In the genomic region with DNA sequence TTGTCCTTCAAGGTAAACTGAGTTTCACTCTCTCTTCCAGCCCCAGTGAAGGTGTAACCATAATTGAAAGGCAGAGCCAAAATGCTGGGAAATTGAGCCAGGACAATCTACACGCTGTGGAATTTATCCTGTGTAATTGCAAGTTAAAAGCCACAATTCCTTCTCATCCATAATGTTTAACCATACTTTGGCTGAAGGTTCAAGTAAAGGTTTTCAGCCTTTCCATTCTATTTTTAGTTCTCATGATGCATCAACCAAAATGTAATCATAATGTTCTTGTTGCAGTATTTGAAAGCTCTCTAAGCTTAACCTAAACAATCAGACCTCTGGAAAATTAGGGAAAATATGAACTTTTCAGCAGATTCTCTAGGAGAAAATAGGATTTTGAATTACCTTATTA, we compare ENCODE assay signal across 20 cellular contexts. TPM values are rescaled to one million over a fixed set of nuclear protein-coding genes. Genes with fewer than 3 reads are reported as not detected.
"Had no signal": no experiment of that assay in that cellular context is flagged by ENCODE, and none has a peak within 500 bp of the region (broad histone marks: within the 10 kb centered on the region; RNA-seq: fewer than 3 reads in every experiment).

No MANE protein-coding gene starts in this region.

- H3K27me3 Mint-ChIP-seq: activated B cell treated with CpG ODN at 0.5 μM for 24 hours; activated CD4-positive, alpha-beta T cell treated with anti-CD3 and anti-CD28 coated beads, Interleukin-2, amount 10 ng/mL, durations not matched to agents 24 days and 14 days; activated naive CD8-positive, alpha-beta T cell; activated T-helper 17 cell treated with anti-CD3 and anti-CD28 coated beads, Interleukin-2, amount 50 U/mL, for 72 hours had no signal

- H3K36me3 Mint-ChIP-seq: activated naive CD8-positive, alpha-beta T cell had no signal

- ATAC-seq: activated T-helper 17 cell treated with anti-CD3 and anti-CD28 coated beads, Interleukin-2, amount 50 U/mL, for 72 hours; PC-3 had no signal

- H3K9ac ChIP-seq: KMS-11 had no signal

- H3K27ac Mint-ChIP-seq: activated B cell treated with CpG ODN at 0.5 μM for 24 hours; activated CD4-positive, alpha-beta T cell treated with anti-CD3 and anti-CD28 coated beads, Interleukin-2, amount 10 ng/mL, durations not matched to agents 24 days and 14 days; activated naive CD4-positive, alpha-beta T cell treated with anti-CD3 and anti-CD28 coated beads for 36 hours; activated naive CD8-positive, alpha-beta T cell; activated T-helper 17 cell treated with anti-CD3 and anti-CD28 coated beads, Interleukin-2, amount 50 U/mL, for 72 hours; T-helper 1 cell treated with Interleukin-12 subunit alpha and Interleukin-12 subunit beta and Interleukin-4 antibody, amounts not matched to agents 30 μg/mL and 1 μg/mL, for 36 hours had no signal

- H3K4me1 Mint-ChIP-seq: activated B cell treated with CpG ODN at 0.5 μM for 24 hours; activated CD4-positive, alpha-beta T cell treated with anti-CD3 and anti-CD28 coated beads, Interleukin-2, amount 10 ng/mL, durations not matched to agents 24 days and 14 days; activated T-helper 17 cell treated with anti-CD3 and anti-CD28 coated beads, Interleukin-2, amount 50 U/mL, for 72 hours had no signal

- H3K4me2 ChIP-seq: KMS-11 had no signal

- DNase-seq: activated B cell treated with CpG ODN at 0.5 μM for 24 hours; activated CD4-positive, alpha-beta T cell treated with anti-CD3 and anti-CD28 coated beads for 1 hour; activated CD4-positive, alpha-beta T cell treated with anti-CD3 and anti-CD28 coated beads, Interleukin-2, amount 10 ng/mL, durations not matched to agents 24 days and 14 days; activated CD4-positive, alpha-beta T cell treated with anti-CD3 and anti-CD28 coated beads, Interleukin-2, amount 50 U/mL, for 48 hours; activated CD8-positive, alpha-beta memory T cell treated with anti-CD3 and anti-CD28 coated beads for 24 hours; activated gamma-delta T cell; activated naive CD4-positive, alpha-beta T cell treated with anti-CD3 and anti-CD28 coated beads for 36 hours; activated T-cell treated with anti-CD3 and anti-CD28 coated beads, Interleukin-2, amount 50 U/mL, for 48 hours; NCI-H1694 treated with DMSO at 0.1 percent for 48 hours; NCI-H2029 treated with DMSO at 0.1 percent for 48 hours; NCI-H345; NCI-H510A; NCI-H526 treated with DMSO at 0.1 percent for 48 hours; PC-3; SHP77 treated with DMSO at 0.1 percent for 48 hours; T-helper 9 cell had no signal

- H3K27ac ChIP-seq: KMS-11 had no signal

- H3K4me3 Mint-ChIP-seq: activated B cell treated with CpG ODN at 0.5 μM for 24 hours; activated CD4-positive, alpha-beta T cell treated with anti-CD3 and anti-CD28 coated beads, Interleukin-2, amount 10 ng/mL, durations not matched to agents 24 days and 14 days; activated naive CD4-positive, alpha-beta T cell treated with anti-CD3 and anti-CD28 coated beads for 36 hours; activated naive CD8-positive, alpha-beta T cell; activated T-helper 17 cell treated with anti-CD3 and anti-CD28 coated beads, Interleukin-2, amount 50 U/mL, for 72 hours; T-helper 1 cell treated with Interleukin-12 subunit alpha and Interleukin-12 subunit beta and Interleukin-4 antibody, amounts not matched to agents 30 μg/mL and 1 μg/mL, for 36 hours had no signal

- H3K9me3 Mint-ChIP-seq: activated B cell treated with CpG ODN at 0.5 μM for 24 hours had no signal

RNA-seq across cellular contexts. Expression of gene ARHGAP42, which starts 14.0 kb away (rescaled TPM):
- total RNA-seq: activated CD4-positive, alpha-beta T cell treated with anti-CD3 and anti-CD28 coated beads, Interleukin-2, amount 10 ng/mL, durations not matched to agents 24 days and 14 days; activated naive CD4-positive, alpha-beta T cell treated with anti-CD3 and anti-CD28 coated beads for 36 hours; activated T-helper 17 cell treated with anti-CD3 and anti-CD28 coated beads, Interleukin-2, amount 50 U/mL, for 72 hours had no signal
